Comparison of ENCODE assay signal across 8 cellular contexts in genomic region chr5:147310059-147310704, GRCh38.
A peak's percentile ranks its signal among the peaks of the same experiment; 100 is the strongest.
DNase-seq lines count a peak whose midpoint lies in the region; ATAC-seq and TF ChIP-seq lines count a peak whose summit lies in the region.

No MANE protein-coding gene starts in this region.

- H3K4me1 ChIP-seq in PC-3 (ENCODE audit: insufficient read depth, low read length) = peaks cover 30% of the 10 kb centered on the region

- no peak overlapping the region for H3K4me3 ChIP-seq in PC-3 (ENCODE audit: low read length)

- ATAC-seq in PC-3 = peak; percentile 93
- peak; percentile 99 for ATAC-seq in esophagus mucosa
- no peak for ATAC-seq in GM18870 (IDR thresholded peaks at IDR 0.05; ENCODE audit: unreplicated experiment)

- POLR2A ChIA-PET in PC-3 (lab: Charles Lee; ENCODE audit: unreplicated experiment) = no interaction called here

- peaks cover 3% of the 10 kb centered on the region for H3F3A ChIP-seq in PC-3 (ENCODE audit: low read length, unreplicated experiment)

- H3K27me3 ChIP-seq in PC-3 (ENCODE audit: low read length) = no peaks in the 10 kb centered on the region

- intact Hi-C loops in PC-3 (cut with micrococcal nuclease) = loop anchor here (2.0 kb wide), 1 partner anchor 39 kb away; no protein-coding TSS in a partner anchor
- intact Hi-C loops in posterior cingulate gyrus (cut with DNase I) = no loop called here

- H2AFZ ChIP-seq in PC-3 (ENCODE audit: low read length) = peak overlapping the region; percentile 72

- peak overlapping the region; percentile 71 for H3K4me2 ChIP-seq in PC-3 (ENCODE audit: low read length)

- CTCF ChIA-PET in PC-3 (lab: Charles Lee) = interaction anchor here (0.5 kb wide), 1 partner anchor 144 kb away, joined by 4 read pairs; no protein-coding TSS in a partner anchor

- no peaks in the 10 kb centered on the region for H3K79me2 ChIP-seq in PC-3 (ENCODE audit: low read length)

- H3K9me2 ChIP-seq in PC-3 (replicated peaks; ENCODE audit: low read length) = no peaks in the 10 kb centered on the region

- no peaks in the 10 kb centered on the region for H3K9me3 ChIP-seq in PC-3 (ENCODE audit: low read length)

- no peaks in the 10 kb centered on the region for H3K36me3 ChIP-seq in PC-3 (ENCODE audit: low read depth, low read length)

- peak; percentile 73 for DNase-seq in HK-2 (ENCODE audit: unreplicated experiment)
- DNase-seq in PC-3 = peak; percentile 91
- peak in 9 of 10 donors; percentile 20 to 87 (median 36) for DNase-seq in posterior cingulate gyrus
- DNase-seq in activated CD8-positive, alpha-beta memory T cell treated with anti-CD3 and anti-CD28 coated beads for 24 hours = no peak
- no peak for DNase-seq in NCI-H1930 (lab: John Stamatoyannopoulos, UW)
- no peak for DNase-seq in NK-92 treated with Interleukin-12 subunit alpha and Interleukin-12 subunit beta, amount 100 ng/mL, for 24 hours (lab: John Stamatoyannopoulos, UW)

- H3K9ac ChIP-seq in PC-3 (ENCODE audit: low read length) = peak overlapping the region; percentile 40

- H3K27ac ChIP-seq in PC-3 (ENCODE audit: low read length) = peak overlapping the region; percentile 89

- no peaks in the 10 kb centered on the region for H4K20me1 ChIP-seq in PC-3 (ENCODE audit: low read length)

- TF ChIP-seq CTCF in PC-3 (conservative IDR thresholded peaks at IDR 0.05; ENCODE audit: low read depth, low read length) = no peak

- no TSS peak for BruUV-seq in PC-3 (replicated peaks; lab: Mats Ljungman, UMichigan)

Comparison
In these comparisons a context has a peak if more than half of its experiments do, and no peak if none do; other contexts are left out.
1. DNase-seq: peak in HK-2 (single experiment), PC-3 (single experiment) and posterior cingulate gyrus (9 of 10); none in activated CD8-positive, alpha-beta memory T cell treated with anti-CD3 and anti-CD28 coated beads for 24 hours (single experiment), NCI-H1930 (0 of 2) and NK-92 treated with Interleukin-12 subunit alpha and Interleukin-12 subunit beta, amount 100 ng/mL, for 24 hours (single experiment).